In genomic region chr12:19298837-19299605, GRCh38 we compare ENCODE assay signal across 20 cellular contexts.
DNase-seq lines count a peak whose midpoint lies in the region; ATAC-seq and TF ChIP-seq lines count a peak whose summit lies in the region.
"Had no signal": no experiment of that assay in that cellular context is flagged by ENCODE, and none has a peak within 500 bp of the region (broad histone marks: within the 10 kb centered on the region; RNA-seq: fewer than 3 reads in every experiment).

No MANE protein-coding gene starts in this region.

- no peak overlapping the region for H2AFZ ChIP-seq in SK-N-SH (ENCODE audit: low read depth)

- H3K36me3 ChIP-seq in SK-N-SH (replicated peaks in 1 of 2; ENCODE audit: control insufficient read depth in 1 of 2, insufficient read depth in 2 of 2, low read length in 1 of 2) = no peaks in the 10 kb centered on the region
- H3K36me3 ChIP-seq: BLaER1, prostate gland, thyroid gland had no signal

- H3K4me1 ChIP-seq in SK-N-SH (ENCODE audit: control insufficient read depth in 1 of 2, insufficient read depth in 2 of 2, low read depth in 1 of 2, low read length in 1 of 2) (peaks cover 0 to 4% of the 10 kb centered on the region in 2 experiments; a peak in 1 of 4 replicates), foreskin keratinocyte (peaks cover 19% of the 10 kb centered on the region)
- H3K4me1 ChIP-seq: BLaER1, body of pancreas, prostate gland, thyroid gland had no signal

- POLR2A ChIA-PET in SK-N-SH (lab: Yijun Ruan, JAX) = no interaction called here

- H3K27me3 ChIP-seq in SK-N-SH (ENCODE audit: insufficient read depth) = no peaks in the 10 kb centered on the region
- no peaks in the 10 kb centered on the region for H3K27me3 ChIP-seq in foreskin keratinocyte
- H3K27me3 ChIP-seq: BLaER1, body of pancreas, thyroid gland had no signal

- no peaks in the 10 kb centered on the region for H4K20me1 ChIP-seq in SK-N-SH (ENCODE audit: insufficient read depth)
- H4K20me1 ChIP-seq: BLaER1 had no signal

- peaks cover 15% of the 10 kb centered on the region for H3K4me1 Mint-ChIP-seq in chondrocyte (ENCODE audit: low read depth)
- H3K4me1 Mint-ChIP-seq: activated CD4-positive, alpha-beta memory T cell treated with anti-CD3 and anti-CD28 coated beads, Interleukin-2, amount 10 ng/mL, durations not matched to agents 7 days and 5 days; T-helper 17 cell had no signal

- no peaks in the 10 kb centered on the region for H3K36me3 Mint-ChIP-seq in chondrocyte (ENCODE audit: low read depth)
- H3K36me3 Mint-ChIP-seq: natural killer cell treated with Interleukin-12 subunit alpha and Interleukin-12 subunit beta and Interleukin-15 and Interleukin-18, amount 100 ng/mL, for 72 hours had no signal

- H3K4me2 ChIP-seq in SK-N-SH = no peak overlapping the region
- H3K4me2 ChIP-seq: BLaER1 had no signal

- ATAC-seq in SK-N-SH treated with all-trans-retinoic acid at 6 μM for 48 hours (peak; percentile 28; the same call in 1 of the 3 replicates), foreskin keratinocyte (peak; percentile 74), HG02885 (IDR thresholded peaks at IDR 0.05; ENCODE audit: poor library complexity, unreplicated experiment) (no peak), HG03039 (IDR thresholded peaks at IDR 0.05; ENCODE audit: unreplicated experiment) (no peak)
- ATAC-seq: body of pancreas; natural killer cell treated with Interleukin-12 subunit alpha and Interleukin-12 subunit beta and Interleukin-15 and Interleukin-18, amount 100 ng/mL, for 72 hours; T-helper 17 cell; WTC11 had no signal

- no peak for TF ChIP-seq RAD21 in SK-N-SH (IDR thresholded peaks at IDR 0.05; ENCODE audit: low read length)

- CTCF ChIA-PET in SK-N-SH (lab: Yijun Ruan, JAX) = no interaction called here

- H3F3A ChIP-seq in SK-N-SH (replicated peaks; ENCODE audit: insufficient read depth) = peaks cover 2% of the 10 kb centered on the region

- no peaks in the 10 kb centered on the region for H3K9me3 Mint-ChIP-seq in chondrocyte (ENCODE audit: low read depth)
- H3K9me3 Mint-ChIP-seq: activated CD4-positive, alpha-beta memory T cell treated with anti-CD3 and anti-CD28 coated beads, Interleukin-2, amount 10 ng/mL, durations not matched to agents 7 days and 5 days; activated T-cell treated with anti-CD3 and anti-CD28 coated beads, Interleukin-2, amount 50 U/mL, for 24 hours; natural killer cell treated with Interleukin-12 subunit alpha and Interleukin-12 subunit beta and Interleukin-15 and Interleukin-18, amount 100 ng/mL, for 72 hours; WTC11 had no signal

- no peak for DNase-seq in SK-N-SH
- DNase-seq in astrocyte of the hippocampus (ENCODE audit: low read depth, low spot score) = peak; percentile 64
- DNase-seq in foreskin keratinocyte = peak; percentile 35 to 63
- no peak for DNase-seq in chondrocyte (ENCODE audit: low spot score)
- DNase-seq: activated CD4-positive, alpha-beta memory T cell treated with anti-CD3 and anti-CD28 coated beads, Interleukin-2, amount 10 ng/mL, durations not matched to agents 7 days and 5 days; activated naive CD4-positive, alpha-beta T cell treated with anti-CD3 and anti-CD28 coated beads, Interleukin-2, amount 50 U/mL, for 16 hours; activated T-cell treated with anti-CD3 and anti-CD28 coated beads, Interleukin-2, amount 50 U/mL, for 24 hours; body of pancreas; mesenchymal stem cell; NCI-H1105 treated with DMSO at 0.1 percent for 48 hours; T-helper 17 cell had no signal

- no peak overlapping the region for H3K9ac ChIP-seq in SK-N-SH
- H3K9ac ChIP-seq: BLaER1 had no signal

- TF ChIP-seq CTCF in SK-N-SH (IDR thresholded peaks at IDR 0.05) (no peak), foreskin keratinocyte (conservative IDR thresholded peaks at IDR 0.05) (no peak), chondrocyte (IDR thresholded peaks at IDR 0.05) (no peak)

- no peak overlapping the region for H3K4me3 Mint-ChIP-seq in chondrocyte (ENCODE audit: unreplicated experiment)
- H3K4me3 Mint-ChIP-seq: activated CD4-positive, alpha-beta memory T cell treated with anti-CD3 and anti-CD28 coated beads, Interleukin-2, amount 10 ng/mL, durations not matched to agents 7 days and 5 days; activated T-cell treated with anti-CD3 and anti-CD28 coated beads, Interleukin-2, amount 50 U/mL, for 24 hours; natural killer cell treated with Interleukin-12 subunit alpha and Interleukin-12 subunit beta and Interleukin-15 and Interleukin-18, amount 100 ng/mL, for 72 hours; T-helper 17 cell; WTC11 had no signal

- no peak overlapping the region for H3K27ac Mint-ChIP-seq in chondrocyte (ENCODE audit: unreplicated experiment)
- H3K27ac Mint-ChIP-seq: activated CD4-positive, alpha-beta memory T cell treated with anti-CD3 and anti-CD28 coated beads, Interleukin-2, amount 10 ng/mL, durations not matched to agents 7 days and 5 days; activated T-cell treated with anti-CD3 and anti-CD28 coated beads, Interleukin-2, amount 50 U/mL, for 24 hours; natural killer cell treated with Interleukin-12 subunit alpha and Interleukin-12 subunit beta and Interleukin-15 and Interleukin-18, amount 100 ng/mL, for 72 hours; T-helper 17 cell had no signal

- WGBS in SK-N-SH (ENCODE audit: low lambda C conversion rate) = 97% methylated on average over 7 of the region's 7 CpGs

- H3K9me2 ChIP-seq in SK-N-SH = no peaks in the 10 kb centered on the region

- no peaks in the 10 kb centered on the region for H3K27me3 Mint-ChIP-seq in chondrocyte (ENCODE audit: low read depth)
- H3K27me3 Mint-ChIP-seq: activated CD4-positive, alpha-beta memory T cell treated with anti-CD3 and anti-CD28 coated beads, Interleukin-2, amount 10 ng/mL, durations not matched to agents 7 days and 5 days; activated T-cell treated with anti-CD3 and anti-CD28 coated beads, Interleukin-2, amount 50 U/mL, for 24 hours; natural killer cell treated with Interleukin-12 subunit alpha and Interleukin-12 subunit beta and Interleukin-15 and Interleukin-18, amount 100 ng/mL, for 72 hours; T-helper 17 cell had no signal

- H3K9me3 ChIP-seq in SK-N-SH = no peaks in the 10 kb centered on the region
- H3K9me3 ChIP-seq: BLaER1, body of pancreas, prostate gland, thyroid gland had no signal

- H3K79me2 ChIP-seq in SK-N-SH (ENCODE audit: insufficient read depth) = no peaks in the 10 kb centered on the region

- TF ChIP-seq EP300 in SK-N-SH (IDR thresholded peaks at IDR 0.05; ENCODE audit: borderline replicate concordance in 1 of 2, low read depth in 1 of 2, low read length in 1 of 2) = no peak

- H3K27ac ChIP-seq in SK-N-SH (ENCODE audit: low read depth in 2 of 2, low read length in 1 of 2) = no peak overlapping the region
- H3K27ac ChIP-seq in foreskin keratinocyte = peak overlapping the region; percentile 22
- peak overlapping the region; percentile 17 for H3K27ac ChIP-seq in temporal lobe (ENCODE audit: low read depth, low read length)
- H3K27ac ChIP-seq: BLaER1, body of pancreas, prostate gland, thyroid gland had no signal

- no peak overlapping the region for H3K4me3 ChIP-seq in SK-N-SH (ENCODE audit: low read depth in 2 of 2, low read length in 1 of 2)
- H3K4me3 ChIP-seq: BLaER1, body of pancreas, prostate gland, thyroid gland had no signal

TF ChIP-seq in SK-N-SH treated with all-trans-retinoic acid at 6 μM for 48 hours, 23 proteins besides CTCF, POLR2A, EP300 and RAD21:
- TF ChIP-seq POU6F1 (CRISPR knock-in tag; IDR thresholded peaks at IDR 0.05; ENCODE audit: borderline replicate concordance, low read depth) (no peak), TOX (CRISPR knock-in tag; IDR thresholded peaks at IDR 0.05; ENCODE audit: borderline replicate concordance) (no peak), OSR1 (CRISPR knock-in tag; IDR thresholded peaks at IDR 0.05) (no peak), ZNF70 (CRISPR knock-in tag; IDR thresholded peaks at IDR 0.05) (no peak)

TF ChIP-seq in SK-N-SH, 30 proteins besides CTCF, POLR2A, EP300 and RAD21 (continues in another document):
- no peak for TF ChIP-seq TCF12 (IDR thresholded peaks at IDR 0.05)
- TF ChIP-seq GABPA (IDR thresholded peaks at IDR 0.05; ENCODE audit: low read depth) = no peak
- no peak for TF ChIP-seq FOSL2 (IDR thresholded peaks at IDR 0.05; ENCODE audit: borderline replicate concordance, low read depth)
- no peak for TF ChIP-seq MEF2A (IDR thresholded peaks at IDR 0.05; ENCODE audit: borderline replicate concordance, low read depth)
- no peak for TF ChIP-seq POLR2AphosphoS5 (IDR thresholded peaks at IDR 0.05; ENCODE audit: low read depth, low read length)
- TF ChIP-seq MAX (IDR thresholded peaks at IDR 0.05; ENCODE audit: low read depth) = no peak
- no peak for TF ChIP-seq SIN3A (IDR thresholded peaks at IDR 0.05; ENCODE audit: borderline replicate concordance, low read depth, low read length)
- no peak for TF ChIP-seq FOXM1 (IDR thresholded peaks at IDR 0.05; ENCODE audit: low read depth)
- TF ChIP-seq NFIC (IDR thresholded peaks at IDR 0.05; ENCODE audit: borderline replicate concordance) = no peak
- TF ChIP-seq PBX3 (IDR thresholded peaks at IDR 0.05) = no peak
- no peak for TF ChIP-seq GATA2 (CRISPR knock-in tag; IDR thresholded peaks at IDR 0.05)
- no peak for TF ChIP-seq ZBTB33 (IDR thresholded peaks at IDR 0.05; ENCODE audit: borderline replicate concordance, low read depth)

Comparison
In these comparisons a context has a peak if more than half of its experiments do, and no peak if none do; other contexts are left out.
1. ATAC-seq: peak in SK-N-SH treated with all-trans-retinoic acid at 6 μM for 48 hours (single experiment) and foreskin keratinocyte (single experiment); none in HG02885 (single experiment) and HG03039 (single experiment).
2. DNase-seq: peak in astrocyte of the hippocampus (single experiment) and foreskin keratinocyte (2 of 2); none in SK-N-SH (single experiment) and chondrocyte (single experiment).
3. H3K27ac ChIP-seq: peak in foreskin keratinocyte (single experiment) and temporal lobe (single experiment); none in SK-N-SH (0 of 2).